Comparison of ENCODE assay signal across 1 cellular context in genomic region chr17:63578769-63579111, GRCh38.
A peak's percentile ranks its signal among the peaks of the same experiment; 100 is the strongest.
TF ChIP-seq lines count a peak whose summit lies in the region.

No MANE protein-coding gene starts in this region.

TF ChIP-seq in HepG2, 621 proteins besides CTCF, POLR2A, EP300 and RAD21 (continued from another document and continues in another):
- no peak for TF ChIP-seq ZNF704 (CRISPR knock-in tag; IDR thresholded peaks at IDR 0.05; ENCODE audit: borderline replicate concordance)
- TF ChIP-seq PHF8 (CRISPR knock-in tag; IDR thresholded peaks at IDR 0.05) = 0 out of 2 replicates have a peak, but pooled peaks have one; percentile 14
- TF ChIP-seq MED13 (CRISPR knock-in tag; IDR thresholded peaks at IDR 0.05) = no peak
- no peak for TF ChIP-seq ZNF670 (CRISPR knock-in tag; IDR thresholded peaks at IDR 0.05; ENCODE audit: borderline replicate concordance)
- no peak for TF ChIP-seq ZNF577 (CRISPR knock-in tag; IDR thresholded peaks at IDR 0.05; ENCODE audit: borderline replicate concordance, low read depth)
- no peak for TF ChIP-seq SRSF9 (IDR thresholded peaks at IDR 0.05; ENCODE audit: borderline replicate concordance, insufficient read depth, low read depth, low read length, poor library complexity, severe bottlenecking)
- no peak for TF ChIP-seq KIAA2018 (CRISPR knock-in tag; IDR thresholded peaks at IDR 0.05; ENCODE audit: borderline replicate concordance)
- TF ChIP-seq ZNF703 (CRISPR knock-in tag; IDR thresholded peaks at IDR 0.05; ENCODE audit: borderline replicate concordance) = no peak
- no peak for TF ChIP-seq ZKSCAN5 (CRISPR knock-in tag; IDR thresholded peaks at IDR 0.05)
- no peak for TF ChIP-seq ZBTB3 (CRISPR knock-in tag; IDR thresholded peaks at IDR 0.05; ENCODE audit: borderline replicate concordance, low read depth)
- TF ChIP-seq ZNF609 (CRISPR knock-in tag; IDR thresholded peaks at IDR 0.05; ENCODE audit: borderline replicate concordance) = no peak
- no peak for TF ChIP-seq HNRNPL (IDR thresholded peaks at IDR 0.05; ENCODE audit: low read depth, low read length)
- TF ChIP-seq TRIM22 (IDR thresholded peaks at IDR 0.05) = no peak
- TF ChIP-seq STAG1 (CRISPR knock-in tag; IDR thresholded peaks at IDR 0.05) = no peak
- TF ChIP-seq GPBP1L1 (CRISPR knock-in tag; IDR thresholded peaks at IDR 0.05) = no peak
- no peak for TF ChIP-seq PTBP1 (IDR thresholded peaks at IDR 0.05; ENCODE audit: low read depth, low read length, poor library complexity, severe bottlenecking)
- TF ChIP-seq ZNF296 (CRISPR knock-in tag; conservative IDR thresholded peaks at IDR 0.05) = no peak
- TF ChIP-seq ZBTB40 (IDR thresholded peaks at IDR 0.05) = no peak
- TF ChIP-seq ZBTB40 (CRISPR knock-in tag; IDR thresholded peaks at IDR 0.05) = no peak
- no peak for TF ChIP-seq NFIC (IDR thresholded peaks at IDR 0.05; ENCODE audit: low read length)
- peak; percentile 8 for TF ChIP-seq ZFP91 (CRISPR knock-in tag; IDR thresholded peaks at IDR 0.05; ENCODE audit: borderline replicate concordance)
- TF ChIP-seq AKAP8 (CRISPR knock-in tag; IDR thresholded peaks at IDR 0.05) = no peak
- TF ChIP-seq IKZF4 (CRISPR knock-in tag; IDR thresholded peaks at IDR 0.05; ENCODE audit: borderline replicate concordance, low read depth, not compliant biosample characterization) = peak; percentile 4
